ENCODE assay signal across 1 cellular context in genomic region chr17:82345151-82345976, GRCh38.
TF ChIP-seq lines count a peak whose summit lies in the region.

No MANE protein-coding gene starts in this region.

TF ChIP-seq in K562, 482 proteins besides CTCF, POLR2A, EP300 and RAD21 (continued from another document and continues in another):
- TF ChIP-seq MLX (CRISPR knock-in tag; conservative IDR thresholded peaks at IDR 0.05) = peak in 1 of 2 experiments; percentile 68; a peak in 1 of 4 replicates
- peak; percentile 73 for TF ChIP-seq VEZF1 (CRISPR knock-in tag; IDR thresholded peaks at IDR 0.05)
- TF ChIP-seq MEIS2 (IDR thresholded peaks at IDR 0.05; ENCODE audit: partially characterized antibody) = peak; percentile 81
- no peak for TF ChIP-seq HBP1 (CRISPR knock-in tag; IDR thresholded peaks at IDR 0.05)
- TF ChIP-seq TEAD4 (IDR thresholded peaks at IDR 0.05; ENCODE audit: low read length) = peak; percentile 98
- no peak for TF ChIP-seq TEAD4 (CRISPR knock-in tag; IDR thresholded peaks at IDR 0.05; ENCODE audit: borderline replicate concordance)
- TF ChIP-seq PHF21A (IDR thresholded peaks at IDR 0.05; ENCODE audit: borderline replicate concordance, low read depth) = no peak
- no peak for TF ChIP-seq HEY1 (CRISPR knock-in tag; IDR thresholded peaks at IDR 0.05; ENCODE audit: borderline replicate concordance)
- no peak for TF ChIP-seq ELF2 (CRISPR knock-in tag; IDR thresholded peaks at IDR 0.05)
- TF ChIP-seq SIN3B (IDR thresholded peaks at IDR 0.05; ENCODE audit: low read depth) = no peak; the same call in 1 of the 2 replicates
- no peak for TF ChIP-seq BCL6 (CRISPR knock-in tag; IDR thresholded peaks at IDR 0.05)
- TF ChIP-seq NFATC3 (IDR thresholded peaks at IDR 0.05) = peak; percentile 70; the same call in 1 of the 2 replicates
- TF ChIP-seq SRSF1 (IDR thresholded peaks at IDR 0.05; ENCODE audit: low read depth, low read length) = no peak
- no peak for TF ChIP-seq PHTF2 (CRISPR knock-in tag; IDR thresholded peaks at IDR 0.05)
- no peak for TF ChIP-seq ZFP36 (IDR thresholded peaks at IDR 0.05; ENCODE audit: low read depth, low read length, partially characterized antibody)
- peak; percentile 66; the same call in 1 of the 2 replicates for TF ChIP-seq ZNF644 (tag; IDR thresholded peaks at IDR 0.05; ENCODE audit: low read depth)
- no peak for TF ChIP-seq RHOXF2B (CRISPR knock-in tag; conservative IDR thresholded peaks at IDR 0.05)
- TF ChIP-seq SAFB2 (IDR thresholded peaks at IDR 0.05; ENCODE audit: borderline replicate concordance, low read depth, low read length, severe bottlenecking) = no peak
- TF ChIP-seq FOXO4 (CRISPR knock-in tag; IDR thresholded peaks at IDR 0.05) = 0 out of 2 replicates have a peak, but pooled peaks have one; percentile 32
- TF ChIP-seq EP400 (IDR thresholded peaks at IDR 0.05) = peak; percentile 92
- TF ChIP-seq HSF4 (CRISPR knock-in tag; IDR thresholded peaks at IDR 0.05; ENCODE audit: borderline replicate concordance) = peak; percentile 88; the same call in 1 of the 2 replicates
- no peak for TF ChIP-seq ZNF695 (CRISPR knock-in tag; IDR thresholded peaks at IDR 0.05)
- no peak for TF ChIP-seq SRSF7 (optimal IDR thresholded peaks at IDR 0.05; ENCODE audit: low read depth, low read length)
- TF ChIP-seq ZNF124 (CRISPR knock-in tag; IDR thresholded peaks at IDR 0.05) = no peak
- no peak for TF ChIP-seq KLF10 (CRISPR knock-in tag; IDR thresholded peaks at IDR 0.05)
- TF ChIP-seq TBL1XR1 (IDR thresholded peaks at IDR 0.05; ENCODE audit: low read length in 2 of 2) = peak; percentile 36 to 94; a peak in 3 of 4 replicates
- peak; percentile 68; the same call in 1 of the 2 replicates for TF ChIP-seq MTF1 (CRISPR knock-in tag; IDR thresholded peaks at IDR 0.05; ENCODE audit: borderline replicate concordance)
- TF ChIP-seq SNAPC5 (CRISPR knock-in tag; IDR thresholded peaks at IDR 0.05) = no peak
- TF ChIP-seq SNRNP70 (optimal IDR thresholded peaks at IDR 0.05; ENCODE audit: low read depth, low read length) = no peak
- TF ChIP-seq HLTF (IDR thresholded peaks at IDR 0.05) = 0 out of 2 replicates have a peak, but pooled peaks have one; percentile 70
- TF ChIP-seq OTX1 (CRISPR knock-in tag; IDR thresholded peaks at IDR 0.05) = peak; percentile 47; the same call in 1 of the 2 replicates
- TF ChIP-seq ELF1 (tag; IDR thresholded peaks at IDR 0.05) = no peak
- peak; percentile 96 for TF ChIP-seq SMARCC2 (IDR thresholded peaks at IDR 0.05; ENCODE audit: low read depth)
- TF ChIP-seq ZEB2 (IDR thresholded peaks at IDR 0.05) = peak; percentile 100
- TF ChIP-seq ZBTB34 (CRISPR knock-in tag; IDR thresholded peaks at IDR 0.05) = no peak
- TF ChIP-seq ZNF311 (CRISPR knock-in tag; IDR thresholded peaks at IDR 0.05) = peak; percentile 64; the same call in 1 of the 2 replicates
- TF ChIP-seq BRD4 (IDR thresholded peaks at IDR 0.05) = no peak
- TF ChIP-seq NFE2L1 (tag; IDR thresholded peaks at IDR 0.05; ENCODE audit: borderline replicate concordance, low read depth) = 0 out of 2 replicates have a peak, but pooled peaks have one; percentile 13
- TF ChIP-seq FOS (IDR thresholded peaks at IDR 0.05; ENCODE audit: extremely low read depth, insufficient read length) = no peak
- no peak for TF ChIP-seq RBM25 (IDR thresholded peaks at IDR 0.05; ENCODE audit: low read depth, low read length, severe bottlenecking)
- no peak for TF ChIP-seq RFX5 (IDR thresholded peaks at IDR 0.05; ENCODE audit: low read depth, low read length)
- TF ChIP-seq JUNB (CRISPR knock-in tag; conservative IDR thresholded peaks at IDR 0.05) = 0 out of 2 replicates have a peak, but pooled peaks have one; percentile 1
- no peak for TF ChIP-seq HNRNPH1 (optimal IDR thresholded peaks at IDR 0.05; ENCODE audit: low read depth, low read length)
- no peak for TF ChIP-seq RNF219 (CRISPR knock-in tag; IDR thresholded peaks at IDR 0.05)
- no peak for TF ChIP-seq SAP30 (IDR thresholded peaks at IDR 0.05; ENCODE audit: borderline replicate concordance, insufficient read depth, low read depth, low read length, poor library complexity, severe bottlenecking)
- TF ChIP-seq ZNF639 (CRISPR knock-in tag; conservative IDR thresholded peaks at IDR 0.05 in 1 of 2, IDR thresholded peaks at IDR 0.05 in 1 of 2) = peak in 1 of 2 experiments; percentile 92; a peak in 2 of 4 replicates
- no peak for TF ChIP-seq PRPF4 (IDR thresholded peaks at IDR 0.05; ENCODE audit: insufficient read depth, low read depth, low read length, poor library complexity, severe bottlenecking)
- TF ChIP-seq SRSF9 (IDR thresholded peaks at IDR 0.05; ENCODE audit: borderline replicate concordance, low read depth, low read length) = no peak
- no peak for TF ChIP-seq GABPB2 (CRISPR knock-in tag; conservative IDR thresholded peaks at IDR 0.05)
- peak in 1 of 2 experiments; percentile 22; a peak in 1 of 4 replicates for TF ChIP-seq MLLT1 (IDR thresholded peaks at IDR 0.05)
- peak in 1 of 2 experiments; percentile 75; a peak in 2 of 4 replicates for TF ChIP-seq NONO (IDR thresholded peaks at IDR 0.05; ENCODE audit: low read depth in 2 of 2, low read length in 1 of 2)
- TF ChIP-seq GABPA (tag; conservative IDR thresholded peaks at IDR 0.05; ENCODE audit: low read depth) = peak; percentile 30; the same call in 1 of the 2 replicates
